In genomic region chr17:78330570-78331224, GRCh38 we compare ENCODE assay signal across 13 cellular contexts. TPM values are rescaled to one million over a fixed set of nuclear protein-coding genes. Genes with fewer than 3 reads are reported as not detected.
A peak's percentile ranks its signal among the peaks of the same experiment; 100 is the strongest.
DNase-seq lines count a peak whose midpoint lies in the region; ATAC-seq and TF ChIP-seq lines count a peak whose summit lies in the region.
"Had no signal": no experiment of that assay in that cellular context is flagged by ENCODE, and none has a peak within 500 bp of the region (broad histone marks: within the 10 kb centered on the region; RNA-seq: fewer than 3 reads in every experiment).

No MANE protein-coding gene starts in this region.

- H3K27me3 Mint-ChIP-seq in brain: peaks cover 12% of the 10 kb centered on the region

- H3K36me3 ChIP-seq in ACC112 (ENCODE audit: insufficient read depth, low read length) (no peaks in the 10 kb centered on the region), lower lobe of right lung (no peaks in the 10 kb centered on the region)
- H3K36me3 ChIP-seq: BE2C had no signal

- H3K4me3 Mint-ChIP-seq in brain: peak overlapping the region in 1 of 5 experiments; percentile 18
- H3K4me3 Mint-ChIP-seq: natural killer cell had no signal

- H3K4me1 Mint-ChIP-seq in brain: peaks cover 10% of the 10 kb centered on the region

- no peaks in the 10 kb centered on the region for H3K9me3 ChIP-seq in lower lobe of right lung
- H3K9me3 ChIP-seq: BE2C had no signal

- DNase-seq in M059J (ENCODE audit: low read depth) (peak; percentile 95), lower lobe of right lung (no peak), HUDEP-2 (lab: John Stamatoyannopoulos, UW; ENCODE audit: unreplicated experiment in 76 of 76) (no peak), NCI-H1048 (lab: John Stamatoyannopoulos, UW) (no peak), NCI-H748 (lab: John Stamatoyannopoulos, UW; ENCODE audit: unreplicated experiment) (no peak)
- DNase-seq in stimulated activated CD4-positive, alpha-beta T cell treated with anti-CD3 and anti-CD28 coated beads, Interleukin-1b, Interleukin-23, amount 100 ng/mL, for 48 hours: no peak
- DNase-seq: activated CD8-positive, alpha-beta memory T cell treated with anti-CD3 and anti-CD28 coated beads, Interleukin-2, amount 50 U/mL, for 4 hours; BE2C; GF-D8; natural killer cell; NCI-H1417 treated with DMSO at 0.1 percent for 48 hours had no signal

- no peak overlapping the region for H2AFZ ChIP-seq in ACC112 (ENCODE audit: low read length, unreplicated experiment)

- H3K27me3 ChIP-seq in ACC112 (ENCODE audit: insufficient read depth, low read length): no peaks in the 10 kb centered on the region
- H3K27me3 ChIP-seq in lower lobe of right lung (ENCODE audit: low read depth): no peaks in the 10 kb centered on the region
- H3K27me3 ChIP-seq: BE2C had no signal

- peaks cover 50% of the 10 kb centered on the region for H3K4me1 ChIP-seq in ACC112 (ENCODE audit: control insufficient read depth, insufficient read depth, low read length, unreplicated experiment)
- peaks cover 21% of the 10 kb centered on the region for H3K4me1 ChIP-seq in lower lobe of right lung
- H3K4me1 ChIP-seq: BE2C had no signal

- intact Hi-C loops in lower lobe of right lung (cut with DNase I): no loop called here

- TF ChIP-seq CTCF in brain (conservative IDR thresholded peaks at IDR 0.05) (no peak), lower lobe of right lung (IDR thresholded peaks at IDR 0.05) (no peak)

- no peak overlapping the region for H3K4me3 ChIP-seq in ACC112 (ENCODE audit: low read depth, low read length)
- H3K4me3 ChIP-seq in lower lobe of right lung: no peak overlapping the region

- H3K27ac ChIP-seq in ACC112 (ENCODE audit: low read depth, low read length) (peak overlapping the region; percentile 93), lower lobe of right lung (no peak overlapping the region)

- H3K9me3 Mint-ChIP-seq in brain: peaks cover 0 to 5% (median 0%) of the 10 kb centered on the region in 5 experiments
- H3K9me3 Mint-ChIP-seq: natural killer cell had no signal

- peak overlapping the region in 3 of 5 experiments; percentile 25 to 71 (median 51) for H3K27ac Mint-ChIP-seq in brain
- H3K27ac Mint-ChIP-seq: natural killer cell had no signal

- H3K36me3 Mint-ChIP-seq in brain: no peaks in the 10 kb centered on the region
- H3K36me3 Mint-ChIP-seq: natural killer cell had no signal

- ATAC-seq in lower lobe of right lung: peak; percentile 56 to 59

- no peaks in the 10 kb centered on the region for H3K79me2 ChIP-seq in ACC112 (ENCODE audit: control insufficient read depth, insufficient read depth, low read length, unreplicated experiment)

RNA-seq across cellular contexts. Expression of gene SOCS3, which starts 29.2 kb away (rescaled TPM):
- 26.6 and 39.3 TPM in 2 replicates for total RNA-seq in M059J (2014; rRNA removed; shearing (Covaris generic))
- 11.3 TPM for polyA plus RNA-seq in brain (ENCODE audit: insufficient read depth, low read depth, low replicate concordance)
- 69.5 TPM for total RNA-seq in lower lobe of right lung

RNA-seq across cellular contexts. Expression of gene PGS1, which starts 47.8 kb away (rescaled TPM):
- 26.2 and 32.3 TPM in 2 replicates for total RNA-seq in M059J (2014; rRNA removed; shearing (Covaris generic))
- 33.6 TPM for polyA plus RNA-seq in brain (ENCODE audit: insufficient read depth, low read depth, low replicate concordance)
- total RNA-seq in lower lobe of right lung: 90.9 TPM
